Comparison of ENCODE assay signal across 1 cellular context in the genomic region with DNA sequence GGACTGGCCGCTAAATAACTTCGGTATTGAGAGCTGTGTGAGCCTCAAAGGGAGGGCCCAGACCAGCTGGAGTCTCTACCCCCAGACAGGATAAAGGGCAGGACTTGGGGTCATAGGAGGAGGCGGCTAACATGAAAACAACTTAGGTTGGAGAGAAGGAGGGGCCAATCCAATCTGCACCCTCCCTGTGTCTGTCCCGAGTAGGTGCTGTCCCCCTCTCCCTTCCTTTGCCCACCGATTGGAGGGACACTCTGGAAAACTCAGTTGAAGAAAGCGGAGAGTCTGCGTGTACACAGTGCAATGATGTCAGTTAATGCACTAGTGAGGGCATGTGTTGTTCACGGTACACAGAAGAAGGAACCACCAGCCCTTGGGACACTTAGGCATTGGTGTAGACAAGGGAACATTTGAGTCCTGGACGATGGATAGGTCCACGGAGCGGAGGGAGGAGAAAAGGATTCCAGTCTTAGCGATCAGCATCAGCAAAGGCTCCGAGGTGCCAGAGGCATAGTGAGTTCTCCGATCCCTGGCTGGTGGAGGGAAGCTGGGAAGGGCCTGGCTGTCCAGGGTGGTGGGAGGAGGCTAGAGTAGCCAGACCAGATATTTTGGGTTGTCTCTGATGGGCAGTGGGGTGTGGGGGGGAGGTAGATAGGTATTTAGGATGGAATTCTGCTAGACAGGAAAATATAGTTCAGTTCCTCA.
TF ChIP-seq lines count a peak whose summit lies in the region.

No MANE protein-coding gene starts in this region.

TF ChIP-seq in HepG2, 621 proteins besides CTCF, POLR2A, EP300 and RAD21 (continued from another document and continues in another):
- no peak for TF ChIP-seq SP1 (IDR thresholded peaks at IDR 0.05)
- no peak for TF ChIP-seq SP1 (CRISPR knock-in tag; IDR thresholded peaks at IDR 0.05)
- TF ChIP-seq CEBPG (CRISPR knock-in tag; IDR thresholded peaks at IDR 0.05), result no peak
- TF ChIP-seq NRL (CRISPR knock-in tag; IDR thresholded peaks at IDR 0.05; ENCODE audit: borderline replicate concordance), result no peak
- no peak for TF ChIP-seq ZNF207 (IDR thresholded peaks at IDR 0.05; ENCODE audit: borderline replicate concordance)
- TF ChIP-seq, protein P1, sequence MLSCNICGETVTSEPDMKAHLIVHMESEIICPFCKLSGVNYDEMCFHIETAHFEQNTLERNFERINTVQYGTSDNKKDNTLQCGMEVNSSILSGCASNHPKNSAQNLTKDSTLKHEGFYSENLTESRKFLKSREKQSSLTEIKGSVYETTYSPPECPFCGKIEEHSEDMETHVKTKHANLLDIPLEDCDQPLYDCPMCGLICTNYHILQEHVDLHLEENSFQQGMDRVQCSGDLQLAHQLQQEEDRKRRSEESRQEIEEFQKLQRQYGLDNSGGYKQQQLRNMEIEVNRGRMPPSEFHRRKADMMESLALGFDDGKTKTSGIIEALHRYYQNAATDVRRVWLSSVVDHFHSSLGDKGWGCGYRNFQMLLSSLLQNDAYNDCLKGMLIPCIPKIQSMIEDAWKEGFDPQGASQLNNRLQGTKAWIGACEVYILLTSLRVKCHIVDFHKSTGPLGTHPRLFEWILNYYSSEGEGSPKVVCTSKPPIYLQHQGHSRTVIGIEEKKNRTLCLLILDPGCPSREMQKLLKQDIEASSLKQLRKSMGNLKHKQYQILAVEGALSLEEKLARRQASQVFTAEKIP (CRISPR knock-in tag; IDR thresholded peaks at IDR 0.05; ENCODE audit: borderline replicate concordance), result no peak
- TF ChIP-seq, protein P2, sequence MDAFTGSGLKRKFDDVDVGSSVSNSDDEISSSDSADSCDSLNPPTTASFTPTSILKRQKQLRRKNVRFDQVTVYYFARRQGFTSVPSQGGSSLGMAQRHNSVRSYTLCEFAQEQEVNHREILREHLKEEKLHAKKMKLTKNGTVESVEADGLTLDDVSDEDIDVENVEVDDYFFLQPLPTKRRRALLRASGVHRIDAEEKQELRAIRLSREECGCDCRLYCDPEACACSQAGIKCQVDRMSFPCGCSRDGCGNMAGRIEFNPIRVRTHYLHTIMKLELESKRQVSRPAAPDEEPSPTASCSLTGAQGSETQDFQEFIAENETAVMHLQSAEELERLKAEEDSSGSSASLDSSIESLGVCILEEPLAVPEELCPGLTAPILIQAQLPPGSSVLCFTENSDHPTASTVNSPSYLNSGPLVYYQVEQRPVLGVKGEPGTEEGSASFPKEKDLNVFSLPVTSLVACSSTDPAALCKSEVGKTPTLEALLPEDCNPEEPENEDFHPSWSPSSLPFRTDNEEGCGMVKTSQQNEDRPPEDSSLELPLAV (CRISPR knock-in tag; conservative IDR thresholded peaks at IDR 0.05; ENCODE audit: low read depth), result no peak
- no peak for TF ChIP-seq JARID2 (CRISPR knock-in tag; IDR thresholded peaks at IDR 0.05; ENCODE audit: insufficient replicate concordance)
- TF ChIP-seq NBN (conservative IDR thresholded peaks at IDR 0.05), result no peak
- TF ChIP-seq RXRA (CRISPR knock-in tag; IDR thresholded peaks at IDR 0.05), result no peak
- TF ChIP-seq ZNF20 (CRISPR knock-in tag; IDR thresholded peaks at IDR 0.05), result no peak
- TF ChIP-seq SAFB2 (CRISPR knock-in tag; IDR thresholded peaks at IDR 0.05; ENCODE audit: borderline replicate concordance, low read depth), result no peak; the same call in 1 of the 2 replicates
- TF ChIP-seq ATM (IDR thresholded peaks at IDR 0.05; ENCODE audit: borderline replicate concordance), result no peak
- TF ChIP-seq ZNF33B (CRISPR knock-in tag; IDR thresholded peaks at IDR 0.05), result no peak
- TF ChIP-seq NFE2L1 (CRISPR knock-in tag; IDR thresholded peaks at IDR 0.05; ENCODE audit: borderline replicate concordance), result no peak
- no peak for TF ChIP-seq ZNF572 (CRISPR knock-in tag; IDR thresholded peaks at IDR 0.05)
- TF ChIP-seq, protein P3, sequence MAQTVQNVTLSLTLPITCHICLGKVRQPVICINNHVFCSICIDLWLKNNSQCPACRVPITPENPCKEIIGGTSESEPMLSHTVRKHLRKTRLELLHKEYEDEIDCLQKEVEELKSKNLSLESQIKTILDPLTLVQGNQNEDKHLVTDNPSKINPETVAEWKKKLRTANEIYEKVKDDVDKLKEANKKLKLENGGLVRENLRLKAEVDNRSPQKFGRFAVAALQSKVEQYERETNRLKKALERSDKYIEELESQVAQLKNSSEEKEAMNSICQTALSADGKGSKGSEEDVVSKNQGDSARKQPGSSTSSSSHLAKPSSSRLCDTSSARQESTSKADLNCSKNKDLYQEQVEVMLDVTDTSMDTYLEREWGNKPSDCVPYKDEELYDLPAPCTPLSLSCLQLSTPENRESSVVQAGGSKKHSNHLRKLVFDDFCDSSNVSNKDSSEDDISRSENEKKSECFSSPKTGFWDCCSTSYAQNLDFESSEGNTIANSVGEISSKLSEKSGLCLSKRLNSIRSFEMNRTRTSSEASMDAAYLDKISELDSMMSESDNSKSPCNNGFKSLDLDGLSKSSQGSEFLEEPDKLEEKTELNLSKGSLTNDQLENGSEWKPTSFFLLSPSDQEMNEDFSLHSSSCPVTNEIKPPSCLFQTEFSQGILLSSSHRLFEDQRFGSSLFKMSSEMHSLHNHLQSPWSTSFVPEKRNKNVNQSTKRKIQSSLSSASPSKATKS (CRISPR knock-in tag; IDR thresholded peaks at IDR 0.05), result no peak; the same call in 1 of the 2 replicates
- TF ChIP-seq, protein P4, sequence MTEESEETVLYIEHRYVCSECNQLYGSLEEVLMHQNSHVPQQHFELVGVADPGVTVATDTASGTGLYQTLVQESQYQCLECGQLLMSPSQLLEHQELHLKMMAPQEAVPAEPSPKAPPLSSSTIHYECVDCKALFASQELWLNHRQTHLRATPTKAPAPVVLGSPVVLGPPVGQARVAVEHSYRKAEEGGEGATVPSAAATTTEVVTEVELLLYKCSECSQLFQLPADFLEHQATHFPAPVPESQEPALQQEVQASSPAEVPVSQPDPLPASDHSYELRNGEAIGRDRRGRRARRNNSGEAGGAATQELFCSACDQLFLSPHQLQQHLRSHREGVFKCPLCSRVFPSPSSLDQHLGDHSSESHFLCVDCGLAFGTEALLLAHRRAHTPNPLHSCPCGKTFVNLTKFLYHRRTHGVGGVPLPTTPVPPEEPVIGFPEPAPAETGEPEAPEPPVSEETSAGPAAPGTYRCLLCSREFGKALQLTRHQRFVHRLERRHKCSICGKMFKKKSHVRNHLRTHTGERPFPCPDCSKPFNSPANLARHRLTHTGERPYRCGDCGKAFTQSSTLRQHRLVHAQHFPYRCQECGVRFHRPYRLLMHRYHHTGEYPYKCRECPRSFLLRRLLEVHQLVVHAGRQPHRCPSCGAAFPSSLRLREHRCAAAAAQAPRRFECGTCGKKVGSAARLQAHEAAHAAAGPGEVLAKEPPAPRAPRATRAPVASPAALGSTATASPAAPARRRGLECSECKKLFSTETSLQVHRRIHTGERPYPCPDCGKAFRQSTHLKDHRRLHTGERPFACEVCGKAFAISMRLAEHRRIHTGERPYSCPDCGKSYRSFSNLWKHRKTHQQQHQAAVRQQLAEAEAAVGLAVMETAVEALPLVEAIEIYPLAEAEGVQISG (CRISPR knock-in tag; IDR thresholded peaks at IDR 0.05), result peak; percentile 33
- TF ChIP-seq, protein P5, sequence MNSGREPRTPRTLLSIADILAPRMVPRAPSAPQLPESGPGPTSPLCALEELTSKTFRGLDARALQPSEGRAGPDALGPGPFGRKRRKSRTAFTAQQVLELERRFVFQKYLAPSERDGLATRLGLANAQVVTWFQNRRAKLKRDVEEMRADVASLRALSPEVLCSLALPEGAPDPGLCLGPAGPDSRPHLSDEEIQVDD (CRISPR knock-in tag; IDR thresholded peaks at IDR 0.05; ENCODE audit: borderline replicate concordance), result no peak
- TF ChIP-seq ZNF577 (CRISPR knock-in tag; IDR thresholded peaks at IDR 0.05; ENCODE audit: borderline replicate concordance, low read depth), result 0 out of 2 replicates have a peak, but pooled peaks have one; percentile 57
- TF ChIP-seq ASH2L (IDR thresholded peaks at IDR 0.05; ENCODE audit: insufficient read length, low read depth, low read length), result peak; percentile 46
- TF ChIP-seq ZNF3 (CRISPR knock-in tag; IDR thresholded peaks at IDR 0.05), result no peak
- TF ChIP-seq NCOA5 (CRISPR knock-in tag; IDR thresholded peaks at IDR 0.05), result no peak
- no peak for TF ChIP-seq THYN1 (CRISPR knock-in tag; IDR thresholded peaks at IDR 0.05; ENCODE audit: borderline replicate concordance, low read depth)
- TF ChIP-seq SMYD3 (CRISPR knock-in tag; IDR thresholded peaks at IDR 0.05), result 0 out of 2 replicates have a peak, but pooled peaks have one; percentile 23
- TF ChIP-seq KDM2A (CRISPR knock-in tag; IDR thresholded peaks at IDR 0.05; ENCODE audit: borderline replicate concordance, low read depth), result no peak
- TF ChIP-seq ZNF451 (CRISPR knock-in tag; IDR thresholded peaks at IDR 0.05), result no peak
- 0 out of 2 replicates have a peak, but pooled peaks have one; percentile 39 for TF ChIP-seq ZBTB21 (CRISPR knock-in tag; IDR thresholded peaks at IDR 0.05)
- TF ChIP-seq HDAC2 (CRISPR knock-in tag; IDR thresholded peaks at IDR 0.05), result peak; percentile 51; the same call in 1 of the 2 replicates
- no peak for TF ChIP-seq ZFP62 (CRISPR knock-in tag; IDR thresholded peaks at IDR 0.05)
- TF ChIP-seq ISL2 (CRISPR knock-in tag; IDR thresholded peaks at IDR 0.05), result no peak
- no peak for TF ChIP-seq HHEX (CRISPR knock-in tag; IDR thresholded peaks at IDR 0.05)
- TF ChIP-seq, protein P6, sequence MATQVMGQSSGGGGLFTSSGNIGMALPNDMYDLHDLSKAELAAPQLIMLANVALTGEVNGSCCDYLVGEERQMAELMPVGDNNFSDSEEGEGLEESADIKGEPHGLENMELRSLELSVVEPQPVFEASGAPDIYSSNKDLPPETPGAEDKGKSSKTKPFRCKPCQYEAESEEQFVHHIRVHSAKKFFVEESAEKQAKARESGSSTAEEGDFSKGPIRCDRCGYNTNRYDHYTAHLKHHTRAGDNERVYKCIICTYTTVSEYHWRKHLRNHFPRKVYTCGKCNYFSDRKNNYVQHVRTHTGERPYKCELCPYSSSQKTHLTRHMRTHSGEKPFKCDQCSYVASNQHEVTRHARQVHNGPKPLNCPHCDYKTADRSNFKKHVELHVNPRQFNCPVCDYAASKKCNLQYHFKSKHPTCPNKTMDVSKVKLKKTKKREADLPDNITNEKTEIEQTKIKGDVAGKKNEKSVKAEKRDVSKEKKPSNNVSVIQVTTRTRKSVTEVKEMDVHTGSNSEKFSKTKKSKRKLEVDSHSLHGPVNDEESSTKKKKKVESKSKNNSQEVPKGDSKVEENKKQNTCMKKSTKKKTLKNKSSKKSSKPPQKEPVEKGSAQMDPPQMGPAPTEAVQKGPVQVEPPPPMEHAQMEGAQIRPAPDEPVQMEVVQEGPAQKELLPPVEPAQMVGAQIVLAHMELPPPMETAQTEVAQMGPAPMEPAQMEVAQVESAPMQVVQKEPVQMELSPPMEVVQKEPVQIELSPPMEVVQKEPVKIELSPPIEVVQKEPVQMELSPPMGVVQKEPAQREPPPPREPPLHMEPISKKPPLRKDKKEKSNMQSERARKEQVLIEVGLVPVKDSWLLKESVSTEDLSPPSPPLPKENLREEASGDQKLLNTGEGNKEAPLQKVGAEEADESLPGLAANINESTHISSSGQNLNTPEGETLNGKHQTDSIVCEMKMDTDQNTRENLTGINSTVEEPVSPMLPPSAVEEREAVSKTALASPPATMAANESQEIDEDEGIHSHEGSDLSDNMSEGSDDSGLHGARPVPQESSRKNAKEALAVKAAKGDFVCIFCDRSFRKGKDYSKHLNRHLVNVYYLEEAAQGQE (IDR thresholded peaks at IDR 0.05; ENCODE audit: borderline replicate concordance in 1 of 2, low read depth in 1 of 2, low read length in 2 of 2), result no peak
- TF ChIP-seq, protein P7, sequence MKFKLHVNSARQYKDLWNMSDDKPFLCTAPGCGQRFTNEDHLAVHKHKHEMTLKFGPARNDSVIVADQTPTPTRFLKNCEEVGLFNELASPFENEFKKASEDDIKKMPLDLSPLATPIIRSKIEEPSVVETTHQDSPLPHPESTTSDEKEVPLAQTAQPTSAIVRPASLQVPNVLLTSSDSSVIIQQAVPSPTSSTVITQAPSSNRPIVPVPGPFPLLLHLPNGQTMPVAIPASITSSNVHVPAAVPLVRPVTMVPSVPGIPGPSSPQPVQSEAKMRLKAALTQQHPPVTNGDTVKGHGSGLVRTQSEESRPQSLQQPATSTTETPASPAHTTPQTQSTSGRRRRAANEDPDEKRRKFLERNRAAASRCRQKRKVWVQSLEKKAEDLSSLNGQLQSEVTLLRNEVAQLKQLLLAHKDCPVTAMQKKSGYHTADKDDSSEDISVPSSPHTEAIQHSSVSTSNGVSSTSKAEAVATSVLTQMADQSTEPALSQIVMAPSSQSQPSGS (CRISPR knock-in tag; IDR thresholded peaks at IDR 0.05), result 0 out of 2 replicates have a peak, but pooled peaks have one; percentile 35
- no peak for TF ChIP-seq ZKSCAN5 (CRISPR knock-in tag; IDR thresholded peaks at IDR 0.05)
- TF ChIP-seq, protein P8, sequence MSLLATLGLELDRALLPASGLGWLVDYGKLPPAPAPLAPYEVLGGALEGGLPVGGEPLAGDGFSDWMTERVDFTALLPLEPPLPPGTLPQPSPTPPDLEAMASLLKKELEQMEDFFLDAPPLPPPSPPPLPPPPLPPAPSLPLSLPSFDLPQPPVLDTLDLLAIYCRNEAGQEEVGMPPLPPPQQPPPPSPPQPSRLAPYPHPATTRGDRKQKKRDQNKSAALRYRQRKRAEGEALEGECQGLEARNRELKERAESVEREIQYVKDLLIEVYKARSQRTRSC (CRISPR knock-in tag; IDR thresholded peaks at IDR 0.05; ENCODE audit: low read depth), result peak; percentile 86; the same call in 1 of the 2 replicates
- peak; percentile 35; the same call in 1 of the 2 replicates for TF ChIP-seq ZNF205 (CRISPR knock-in tag; IDR thresholded peaks at IDR 0.05)
- no peak for TF ChIP-seq ADNP (CRISPR knock-in tag; IDR thresholded peaks at IDR 0.05)
- no peak for TF ChIP-seq GATA4 (IDR thresholded peaks at IDR 0.05; ENCODE audit: borderline replicate concordance, low read depth)
- TF ChIP-seq, protein P9, sequence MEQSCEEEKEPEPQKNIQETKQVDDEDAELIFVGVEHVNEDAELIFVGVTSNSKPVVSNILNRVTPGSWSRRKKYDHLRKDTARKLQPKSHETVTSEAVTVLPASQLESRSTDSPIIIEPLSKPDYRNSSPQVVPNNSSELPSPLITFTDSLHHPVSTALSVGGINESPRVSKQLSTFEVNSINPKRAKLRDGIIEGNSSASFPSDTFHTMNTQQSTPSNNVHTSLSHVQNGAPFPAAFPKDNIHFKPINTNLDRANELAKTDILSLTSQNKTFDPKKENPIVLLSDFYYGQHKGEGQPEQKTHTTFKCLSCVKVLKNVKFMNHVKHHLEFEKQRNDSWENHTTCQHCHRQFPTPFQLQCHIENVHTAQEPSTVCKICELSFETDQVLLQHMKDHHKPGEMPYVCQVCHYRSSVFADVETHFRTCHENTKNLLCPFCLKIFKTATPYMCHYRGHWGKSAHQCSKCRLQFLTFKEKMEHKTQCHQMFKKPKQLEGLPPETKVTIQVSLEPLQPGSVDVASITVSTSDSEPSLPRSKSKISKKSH (CRISPR knock-in tag; IDR thresholded peaks at IDR 0.05; ENCODE audit: borderline replicate concordance), result no peak; the same call in 1 of the 2 replicates
- TF ChIP-seq SATB2 (CRISPR knock-in tag; IDR thresholded peaks at IDR 0.05), result no peak
- TF ChIP-seq, protein P10, sequence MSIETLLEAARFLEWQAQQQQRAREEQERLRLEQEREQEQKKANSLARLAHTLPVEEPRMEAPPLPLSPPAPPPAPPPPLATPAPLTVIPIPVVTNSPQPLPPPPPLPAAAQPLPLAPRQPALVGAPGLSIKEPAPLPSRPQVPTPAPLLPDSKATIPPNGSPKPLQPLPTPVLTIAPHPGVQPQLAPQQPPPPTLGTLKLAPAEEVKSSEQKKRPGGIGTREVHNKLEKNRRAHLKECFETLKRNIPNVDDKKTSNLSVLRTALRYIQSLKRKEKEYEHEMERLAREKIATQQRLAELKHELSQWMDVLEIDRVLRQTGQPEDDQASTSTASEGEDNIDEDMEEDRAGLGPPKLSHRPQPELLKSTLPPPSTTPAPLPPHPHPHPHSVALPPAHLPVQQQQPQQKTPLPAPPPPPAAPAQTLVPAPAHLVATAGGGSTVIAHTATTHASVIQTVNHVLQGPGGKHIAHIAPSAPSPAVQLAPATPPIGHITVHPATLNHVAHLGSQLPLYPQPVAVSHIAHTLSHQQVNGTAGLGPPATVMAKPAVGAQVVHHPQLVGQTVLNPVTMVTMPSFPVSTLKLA (IDR thresholded peaks at IDR 0.05), result no peak
